ENCODE assay signal across 22 cellular contexts in genomic region chr3:110062711-110063110, GRCh38.
"Had no signal": no experiment of that assay in that cellular context is flagged by ENCODE, and none has a peak within 500 bp of the region (broad histone marks: within the 10 kb centered on the region; RNA-seq: fewer than 3 reads in every experiment).

No MANE protein-coding gene starts in this region.

- H3K79me2 ChIP-seq: hepatocyte had no signal

- H3K27ac ChIP-seq: dorsolateral prefrontal cortex, hepatocyte, psoas muscle, right lobe of liver, spleen, testis, tibial nerve, upper lobe of right lung, vagina had no signal

- H3K36me3 ChIP-seq: right lobe of liver, spleen, tibial nerve, upper lobe of right lung, vagina had no signal

- DNase-seq: cortex of kidney; dorsolateral prefrontal cortex; effector CD8-positive, alpha-beta T cell; foreskin melanocyte; head of caudate nucleus; left colon; mesendoderm; naive B cell; psoas muscle; retina; right lobe of liver; spleen; stimulated activated CD4-positive, alpha-beta T cell treated with anti-CD3 and anti-CD28 coated beads, Interleukin-15, amount 100 ng/mL, for 24 hours; stimulated activated CD4-positive, alpha-beta T cell treated with anti-CD3 and anti-CD28 coated beads, Interleukin-1b, Interleukin-23, amount 100 ng/mL, for 48 hours; stimulated activated CD4-positive, alpha-beta T cell treated with anti-CD3 and anti-CD28 coated beads, Interleukin-4, amount 100 ng/mL, for 24 hours; stimulated activated naive B cell treated with anti-CD40 and anti-IgM and Interleukin-4, amounts not matched to agents 10 μg/mL and 1 μg/mL and 100 μg/mL, for 72 hours; stimulated activated naive CD8-positive, alpha-beta T cell treated with anti-CD3 and anti-CD28 coated beads, Interleukin-15, amount 100 ng/mL, for 72 hours; testis; upper lobe of right lung had no signal

- H3K4me1 ChIP-seq: psoas muscle, right lobe of liver, spleen, testis, tibial nerve, upper lobe of right lung, vagina had no signal

- H3K4me3 ChIP-seq: dorsolateral prefrontal cortex, hepatocyte, psoas muscle, right lobe of liver, spleen, testis, tibial nerve, upper lobe of right lung, vagina had no signal

- H2AFZ ChIP-seq: hepatocyte had no signal

- H3K9me3 ChIP-seq: psoas muscle, right lobe of liver, spleen, testis, tibial nerve, upper lobe of right lung, vagina had no signal

- H3K27me3 ChIP-seq: dorsolateral prefrontal cortex, hepatocyte, right lobe of liver, spleen, testis, tibial nerve, upper lobe of right lung, vagina had no signal

- H3K4me2 ChIP-seq: hepatocyte had no signal
